Comparison of ENCODE assay signal across 19 cellular contexts in the genomic region with DNA sequence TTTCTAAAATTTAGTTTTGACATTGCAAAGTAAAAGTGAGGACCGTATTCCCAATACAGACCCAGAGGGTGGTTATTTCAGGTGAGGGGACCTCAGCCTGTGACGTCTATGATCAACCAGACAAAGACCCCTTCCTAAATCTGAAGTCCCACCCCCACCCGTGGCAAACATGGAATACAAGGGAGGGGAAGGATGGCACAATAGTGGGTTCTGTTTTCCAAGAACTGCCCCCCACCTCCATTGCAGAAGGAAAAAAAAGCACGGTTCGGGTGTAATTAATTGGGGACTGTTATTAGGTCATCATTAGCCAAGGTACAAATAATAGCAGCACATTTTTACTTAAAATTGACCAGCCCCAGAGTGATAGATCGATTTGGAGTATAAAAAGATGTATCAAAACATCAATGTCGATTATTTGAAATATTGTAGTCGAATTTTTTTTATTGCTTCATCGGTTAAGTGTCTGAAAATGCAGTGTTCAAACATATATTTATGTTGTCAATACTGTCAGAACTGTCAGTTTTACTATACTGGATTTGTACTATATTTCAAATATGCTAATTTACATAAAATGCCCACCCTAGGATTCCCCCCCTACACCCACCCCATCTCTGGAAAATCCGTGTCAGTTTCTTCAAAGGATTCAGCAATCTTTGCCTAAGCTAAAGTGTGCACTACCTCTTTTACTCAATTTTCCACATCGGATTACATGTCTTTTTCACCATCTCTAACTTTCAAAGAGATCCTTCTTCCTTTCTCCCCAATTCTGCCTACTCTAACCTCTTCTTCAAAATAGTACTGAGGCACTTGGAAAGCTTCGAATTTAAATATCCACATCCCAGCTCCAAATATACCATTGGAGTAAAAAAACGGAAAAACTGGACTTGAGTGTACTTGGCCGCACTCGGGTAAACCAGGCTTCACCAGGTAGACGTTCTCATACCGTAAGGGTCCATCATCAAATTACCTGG. TPM values are rescaled to one million over a fixed set of nuclear protein-coding genes. Genes with fewer than 3 reads are reported as not detected.
DNase-seq lines count a peak whose midpoint lies in the region; ATAC-seq and TF ChIP-seq lines count a peak whose summit lies in the region.
"Had no signal": no experiment of that assay in that cellular context is flagged by ENCODE, and none has a peak within 500 bp of the region (broad histone marks: within the 10 kb centered on the region; RNA-seq: fewer than 3 reads in every experiment).

No MANE protein-coding gene starts in this region.

- TF ChIP-seq POLR2A in heart left ventricle (IDR thresholded peaks at IDR 0.05): no peak
- TF ChIP-seq POLR2A in esophagus squamous epithelium (IDR thresholded peaks at IDR 0.05): no peak
- TF ChIP-seq POLR2A in vagina (IDR thresholded peaks at IDR 0.05): no peak

- peaks cover 12% of the 10 kb centered on the region for H3K27me3 Mint-ChIP-seq in nephron progenitor cell (ENCODE audit: low read depth, poor library complexity)

- H3K4me1 Mint-ChIP-seq in nephron progenitor cell: peaks cover 82% of the 10 kb centered on the region
- H3K4me1 Mint-ChIP-seq: activated T-helper 17 cell treated with anti-CD3 and anti-CD28 coated beads, Interleukin-2, amount 50 U/mL, for 72 hours had no signal

- ATAC-seq in heart left ventricle (no peak), HG02678 (IDR thresholded peaks at IDR 0.05; ENCODE audit: unreplicated experiment) (no peak), aorta (ENCODE audit: low FRiP score) (no peak), HG02610 (IDR thresholded peaks at IDR 0.05; ENCODE audit: unreplicated experiment) (no peak)
- ATAC-seq: activated T-helper 17 cell treated with anti-CD3 and anti-CD28 coated beads, Interleukin-2, amount 50 U/mL, for 72 hours; stimulated activated memory B cell treated with anti-CD40 and anti-IgM and Interleukin-4, amounts not matched to agents 10 μg/mL and 1 μg/mL and 100 μg/mL, for 72 hours had no signal

- TF ChIP-seq CTCF in left ventricle myocardium inferior (IDR thresholded peaks at IDR 0.05; ENCODE audit: borderline replicate concordance) (no peak), heart left ventricle (IDR thresholded peaks at IDR 0.05) (no peak), esophagus squamous epithelium (IDR thresholded peaks at IDR 0.05) (no peak), nephron progenitor cell (IDR thresholded peaks at IDR 0.05) (no peak), vagina (IDR thresholded peaks at IDR 0.05) (no peak)

- H3K27ac Mint-ChIP-seq in nephron progenitor cell: peak overlapping the region; percentile 99
- H3K27ac Mint-ChIP-seq: activated T-helper 17 cell treated with anti-CD3 and anti-CD28 coated beads, Interleukin-2, amount 50 U/mL, for 72 hours; CD4-positive, CD25-positive, alpha-beta regulatory T cell; dendritic cell treated with granulocyte-macrophage colony-stimulating factor and Interleukin-4, amounts not matched to agents 40 ng/mL and 50 ng/mL, for 4 days; stimulated activated memory B cell treated with anti-CD40 and anti-IgM and Interleukin-4, amounts not matched to agents 10 μg/mL and 1 μg/mL and 100 μg/mL, for 72 hours had no signal

- H3K27ac ChIP-seq in left ventricle myocardium inferior (replicated peaks) (peak overlapping the region; percentile 97), heart left ventricle (peak overlapping the region in 4 of 12 donors; percentile 27 to 98 (median 74)), esophagus squamous epithelium (peak overlapping the region; percentile 35 to 95 (median 80)), vagina (peak overlapping the region; percentile 58), aorta (ENCODE audit: low read depth in 1 of 2, low read length in 2 of 2) (no peak overlapping the region)

- DNase-seq in left ventricle myocardium inferior (no peak), heart left ventricle (no peak), esophagus squamous epithelium (lab: John Stamatoyannopoulos, UW) (no peak), nephron progenitor cell (no peak), vagina (ENCODE audit: extremely low spot score in 2 of 2) (no peak), aorta (no peak)
- DNase-seq: amniotic stem cell; CD4-positive, CD25-positive, alpha-beta regulatory T cell; GOT3; IMR-90; NCI-H2171; small intestine; SW 1271 had no signal

- no peaks in the 10 kb centered on the region for H3K9me3 ChIP-seq in left ventricle myocardium inferior (replicated peaks)
- H3K9me3 ChIP-seq in heart left ventricle: no peaks in the 10 kb centered on the region
- no peaks in the 10 kb centered on the region for H3K9me3 ChIP-seq in esophagus squamous epithelium
- H3K9me3 ChIP-seq in vagina: no peaks in the 10 kb centered on the region
- H3K9me3 ChIP-seq in aorta (ENCODE audit: control insufficient read depth, low read length): no peaks in the 10 kb centered on the region

- no peaks in the 10 kb centered on the region for H3K9me3 Mint-ChIP-seq in nephron progenitor cell
- H3K9me3 Mint-ChIP-seq: dendritic cell treated with granulocyte-macrophage colony-stimulating factor and Interleukin-4, amounts not matched to agents 40 ng/mL and 50 ng/mL, for 4 days had no signal

- H3K4me1 ChIP-seq in left ventricle myocardium inferior (peaks cover 39% of the 10 kb centered on the region), heart left ventricle (peaks cover 0 to 23% (median under 1%) of the 10 kb centered on the region in 12 donors), esophagus squamous epithelium (peaks cover 0 to 33% (median 0%) of the 10 kb centered on the region in 3 donors), vagina (peaks cover 10% of the 10 kb centered on the region), aorta (ENCODE audit: control insufficient read depth in 1 of 2, insufficient read depth in 2 of 2, low read length in 2 of 2) (no peaks in the 10 kb centered on the region)

- intact Hi-C loops in left ventricle myocardium inferior (cut with micrococcal nuclease) (loop anchor here (5.0 kb wide), 1 partner anchor 226 kb away; no protein-coding TSS in a partner anchor), heart left ventricle (cut with DNase I) (loop anchor here in 4 of 10 donors (5.0 to 10.0 kb wide), 4 partner anchors 223 to 523 kb away; no protein-coding TSS in a partner anchor), esophagus squamous epithelium (cut with DNase I) (no loop called here), vagina (cut with DNase I) (no loop called here), aorta (cut with DNase I) (loop anchor here in 1 of 2 donors (10.0 kb wide), 1 partner anchor 93 kb away; no protein-coding TSS in a partner anchor)

- H3K4me3 ChIP-seq in left ventricle myocardium inferior (peak overlapping the region; percentile 66), heart left ventricle (peak overlapping the region in 1 of 12 donors; percentile 59), esophagus squamous epithelium (peak overlapping the region in 2 of 4 donors; percentile 1 to 71), vagina (peak overlapping the region in 1 of 2 donors; percentile 30), aorta (ENCODE audit: low read length in 2 of 2) (no peak overlapping the region)
- H3K4me3 ChIP-seq: lung had no signal

- peaks cover 68% of the 10 kb centered on the region for H3K27me3 ChIP-seq in left ventricle myocardium inferior (ENCODE audit: low read depth)
- H3K27me3 ChIP-seq in heart left ventricle: peaks cover 0 to 87% (median 14%) of the 10 kb centered on the region in 9 donors
- H3K27me3 ChIP-seq in esophagus squamous epithelium: peaks cover 0 to 39% (median 0%) of the 10 kb centered on the region in 4 donors
- H3K27me3 ChIP-seq in vagina: no peaks in the 10 kb centered on the region
- no peaks in the 10 kb centered on the region for H3K27me3 ChIP-seq in aorta (ENCODE audit: control insufficient read depth in 1 of 2, insufficient read depth in 2 of 2, low read length in 1 of 2)

- H3K36me3 Mint-ChIP-seq in nephron progenitor cell (ENCODE audit: low read depth): no peaks in the 10 kb centered on the region
- H3K36me3 Mint-ChIP-seq: stimulated activated memory B cell treated with anti-CD40 and anti-IgM and Interleukin-4, amounts not matched to agents 10 μg/mL and 1 μg/mL and 100 μg/mL, for 72 hours had no signal

- whole genome bisulfite sequencing in heart left ventricle, 4 donors: 71 to 81% (median 75%) methylated on average over 17 of the region's 17 CpGs
- 69 to 78% methylated on average over 16 to 17 of the region's 17 CpGs for WGBS in esophagus squamous epithelium, 2 donors
- 93 to 94% methylated on average over 17 of the region's 17 CpGs for WGBS in aorta, 2 donors

- H3K36me3 ChIP-seq in left ventricle myocardium inferior (no peaks in the 10 kb centered on the region), heart left ventricle (no peaks in the 10 kb centered on the region), esophagus squamous epithelium (no peaks in the 10 kb centered on the region), vagina (no peaks in the 10 kb centered on the region), aorta (ENCODE audit: control insufficient read depth in 1 of 2, insufficient read depth in 2 of 2, low read length in 1 of 2) (no peaks in the 10 kb centered on the region)

- peak overlapping the region; percentile 99 for H3K4me3 Mint-ChIP-seq in nephron progenitor cell
- H3K4me3 Mint-ChIP-seq: activated T-helper 17 cell treated with anti-CD3 and anti-CD28 coated beads, Interleukin-2, amount 50 U/mL, for 72 hours; CD4-positive, CD25-positive, alpha-beta regulatory T cell; dendritic cell treated with granulocyte-macrophage colony-stimulating factor and Interleukin-4, amounts not matched to agents 40 ng/mL and 50 ng/mL, for 4 days; stimulated activated memory B cell treated with anti-CD40 and anti-IgM and Interleukin-4, amounts not matched to agents 10 μg/mL and 1 μg/mL and 100 μg/mL, for 72 hours had no signal

RNA-seq across cellular contexts. Expression of a gene that starts 7.7 kb away (rescaled TPM):
- 36.0 TPM for total RNA-seq in left ventricle myocardium inferior
- total RNA-seq in heart left ventricle: 10 to 100 TPM; 38.3 to 56.2 (median 49.7) TPM
- polyA plus RNA-seq in heart left ventricle: 10 to 100 TPM; 13.2 to 89.7 TPM
- 10 to 100 TPM in 2 of 4 donors, 1 to 10 TPM in 2; 6.6 to 26.3 (median 9.9) TPM for total RNA-seq in esophagus squamous epithelium
- total RNA-seq in vagina: 76.9 TPM
- 10 to 100 TPM; 29.1 to 58.7 TPM for total RNA-seq in aorta
- 10 to 100 TPM; 20.7 to 22.8 TPM for polyA plus RNA-seq in aorta
- total RNA-seq: activated T-helper 17 cell treated with anti-CD3 and anti-CD28 coated beads, Interleukin-2, amount 50 U/mL, for 72 hours; CD4-positive, CD25-positive, alpha-beta regulatory T cell had no signal
- polyA plus RNA-seq: CD4-positive, CD25-positive, alpha-beta regulatory T cell had no signal

Comparison
In these comparisons a context has a peak if more than half of its experiments do, and no peak if none do; other contexts are left out.
1. H3K27ac ChIP-seq: peak in left ventricle myocardium inferior (single experiment), esophagus squamous epithelium (4 of 4) and vagina (single experiment); none in aorta (0 of 2).